In genomic region chr5:74894351-74894750, GRCh38 we compare ENCODE assay signal across 7 cellular contexts.
"Had no signal": no experiment of that assay in that cellular context is flagged by ENCODE, and none has a peak within 500 bp of the region (broad histone marks: within the 10 kb centered on the region; RNA-seq: fewer than 3 reads in every experiment).

No MANE protein-coding gene starts in this region.

- H3K4me1 Mint-ChIP-seq: IgD-negative memory B cell had no signal

- H3K9ac ChIP-seq: GM23248 had no signal

- H2AFZ ChIP-seq: GM23248 had no signal

- H3K27ac Mint-ChIP-seq: IgD-negative memory B cell had no signal

- H3K36me3 ChIP-seq: HAP-1 had no signal

- H3K4me3 Mint-ChIP-seq: IgD-negative memory B cell had no signal

- DNase-seq: GM23248, GOT3, H7 had no signal

- ATAC-seq: HCT116 had no signal

- H3K36me3 Mint-ChIP-seq: IgD-negative memory B cell had no signal

- H3K4me3 ChIP-seq: GM23248, HAP-1 had no signal

- FAIRE-seq: HTR-8/SVneo had no signal

- H3K27me3 Mint-ChIP-seq: IgD-negative memory B cell had no signal

- H3K27ac ChIP-seq: GM23248 had no signal

- H3K4me1 ChIP-seq: HAP-1 had no signal
